In the genomic region with DNA sequence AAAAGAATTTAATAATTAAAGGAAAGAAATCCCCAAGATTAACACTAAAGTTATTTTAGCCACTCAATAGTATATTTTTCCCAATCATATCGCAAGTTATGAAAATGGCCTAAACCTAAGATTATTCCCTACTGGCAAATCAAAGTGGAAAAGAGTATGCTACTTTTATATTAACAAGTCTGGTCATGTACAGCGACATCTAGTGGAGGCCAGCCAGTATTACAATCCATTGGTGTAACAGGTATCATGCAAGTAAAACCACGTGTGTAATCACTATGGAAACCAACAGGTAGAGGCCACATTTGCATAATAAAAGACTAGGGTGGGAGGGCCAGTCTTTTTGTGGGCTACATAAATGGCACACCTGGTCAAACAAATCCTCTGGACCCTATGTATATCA, we compare ENCODE assay signal across 1 cellular context.
TF ChIP-seq lines count a peak whose summit lies in the region.

No MANE protein-coding gene starts in this region.

TF ChIP-seq in HCT116, 20 proteins besides CTCF, POLR2A, EP300 and RAD21 (continued from another document):
- no peak for TF ChIP-seq REST (IDR thresholded peaks at IDR 0.05; ENCODE audit: low read depth)
- TF ChIP-seq ELF1 (IDR thresholded peaks at IDR 0.05; ENCODE audit: borderline replicate concordance, low read depth) = no peak
